ENCODE assay signal across 11 cellular contexts in the genomic region with DNA sequence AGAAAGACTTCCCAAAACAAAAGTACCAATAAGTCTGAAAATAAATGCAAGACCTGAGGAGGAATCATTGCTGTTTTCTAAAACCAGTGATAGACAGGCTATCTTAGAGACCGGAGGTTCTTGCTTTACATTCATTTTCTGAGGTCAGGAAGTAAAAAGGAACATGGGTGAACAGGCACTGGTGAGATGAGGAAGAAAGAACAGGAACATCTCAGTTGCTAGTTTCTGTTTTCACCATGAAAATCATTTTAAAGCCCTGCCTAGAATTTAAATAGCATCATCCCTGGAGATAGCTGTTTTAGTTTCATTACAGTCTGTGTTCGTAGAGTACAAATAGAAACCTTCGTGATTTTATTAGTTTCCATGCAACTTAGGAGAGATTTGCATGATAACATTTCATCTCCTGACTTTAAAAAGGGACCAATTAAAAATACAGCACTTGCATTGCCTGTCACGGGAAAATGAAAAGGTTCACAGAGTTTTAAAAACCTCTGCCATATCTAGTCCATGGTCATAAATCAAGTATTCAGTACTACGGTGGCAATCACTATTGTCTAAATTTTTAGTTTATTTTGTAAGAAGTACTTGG. TPM values are rescaled to one million over a fixed set of nuclear protein-coding genes. Genes with fewer than 3 reads are reported as not detected.
A peak's percentile ranks its signal among the peaks of the same experiment; 100 is the strongest.
DNase-seq lines count a peak whose midpoint lies in the region; ATAC-seq and TF ChIP-seq lines count a peak whose summit lies in the region.
"Had no signal": no experiment of that assay in that cellular context is flagged by ENCODE, and none has a peak within 500 bp of the region (broad histone marks: within the 10 kb centered on the region; RNA-seq: fewer than 3 reads in every experiment).

No MANE protein-coding gene starts in this region.

- H3K27me3 Mint-ChIP-seq in CD8-positive, alpha-beta memory T cell: peaks cover 0 to 2% of the 10 kb centered on the region in 2 donors

- no peaks in the 10 kb centered on the region for H4K20me1 ChIP-seq in PC-3 (ENCODE audit: low read length)

- no peak for DNase-seq in PC-3
- no peak for DNase-seq in CD8-positive, alpha-beta memory T cell
- DNase-seq in NCI-H1048 (lab: John Stamatoyannopoulos, UW): no peak
- no peak for DNase-seq in stimulated activated naive CD4-positive, alpha-beta T cell (lab: John Stamatoyannopoulos, UW)
- DNase-seq in ureter (ENCODE audit: low spot score): no peak
- DNase-seq: DND-41, islet precursor cell had no signal

- no peak overlapping the region for H3K9ac ChIP-seq in PC-3 (ENCODE audit: low read length)

- H3K79me2 ChIP-seq in PC-3 (ENCODE audit: low read length): peaks cover 98% of the 10 kb centered on the region

- H3K27me3 ChIP-seq in PC-3 (ENCODE audit: low read length) (no peaks in the 10 kb centered on the region), neutrophil (no peaks in the 10 kb centered on the region)
- H3K27me3 ChIP-seq in CD8-positive, alpha-beta memory T cell (ENCODE audit: insufficient read depth, low read length, poor library complexity, severe bottlenecking): no peaks in the 10 kb centered on the region

- ATAC-seq in GM19351 (IDR thresholded peaks at IDR 0.05; ENCODE audit: unreplicated experiment) (peak; percentile 81), HG03025 (IDR thresholded peaks at IDR 0.05; ENCODE audit: low FRiP score, unreplicated experiment) (peak; percentile 51), PC-3 (peak; percentile 11)

- intact Hi-C loops in PC-3 (cut with micrococcal nuclease): no loop called here

- H3F3A ChIP-seq in PC-3 (ENCODE audit: low read length, unreplicated experiment): no peaks in the 10 kb centered on the region

- peaks cover 4 to 7% (median 7%) of the 10 kb centered on the region in 3 donors for H3K4me1 Mint-ChIP-seq in CD8-positive, alpha-beta memory T cell

- CTCF ChIA-PET in PC-3 (lab: Charles Lee): no interaction called here
- CTCF ChIA-PET in CD8-positive, alpha-beta memory T cell (lab: Charles Lee): no interaction called here

- no peak overlapping the region for H2AFZ ChIP-seq in PC-3 (ENCODE audit: low read length)

- no peaks in the 10 kb centered on the region for H3K9me3 Mint-ChIP-seq in CD8-positive, alpha-beta memory T cell

- no peaks in the 10 kb centered on the region for H3K36me3 Mint-ChIP-seq in CD8-positive, alpha-beta memory T cell

- H3K36me3 ChIP-seq in PC-3 (ENCODE audit: low read depth, low read length): peaks cover 3% of the 10 kb centered on the region
- no peaks in the 10 kb centered on the region for H3K36me3 ChIP-seq in neutrophil
- no peaks in the 10 kb centered on the region for H3K36me3 ChIP-seq in CD8-positive, alpha-beta memory T cell (ENCODE audit: insufficient read depth, low read length)

- 0 out of 2 replicates have a peak overlapping the region, but pooled peaks have one; percentile 0 for H3K4me2 ChIP-seq in PC-3 (ENCODE audit: low read length)

- BruUV-seq in PC-3 (replicated peaks; lab: Mats Ljungman, UMichigan): no TSS peak

- H3K4me3 ChIP-seq in PC-3 (ENCODE audit: low read length): no peak overlapping the region
- H3K4me3 ChIP-seq in neutrophil (ENCODE audit: low read depth in 1 of 2, low read length in 1 of 2): no peak overlapping the region
- no peak overlapping the region for H3K4me3 ChIP-seq in CD8-positive, alpha-beta memory T cell (ENCODE audit: low read length)

- no peak overlapping the region for H3K27ac ChIP-seq in PC-3 (ENCODE audit: low read length)
- H3K27ac ChIP-seq in neutrophil: peak overlapping the region; percentile 79
- no peak overlapping the region for H3K27ac ChIP-seq in CD8-positive, alpha-beta memory T cell (ENCODE audit: low read depth, low read length)

- H3K4me3 Mint-ChIP-seq in CD8-positive, alpha-beta memory T cell: no peak overlapping the region

- H3K4me1 ChIP-seq in PC-3 (ENCODE audit: insufficient read depth, low read length) (peaks cover 11% of the 10 kb centered on the region; the same call in 1 of the 2 replicates), neutrophil (ENCODE audit: control insufficient read depth in 1 of 2, insufficient read depth in 1 of 2, low read depth in 1 of 2, low read length in 1 of 2) (peaks cover 18 to 50% of the 10 kb centered on the region in 2 experiments)
- no peaks in the 10 kb centered on the region for H3K4me1 ChIP-seq in CD8-positive, alpha-beta memory T cell (ENCODE audit: insufficient read depth, low read length)

- H3K27ac Mint-ChIP-seq in CD8-positive, alpha-beta memory T cell: peak overlapping the region in 1 of 8 donors; percentile 39

- no peaks in the 10 kb centered on the region for H3K9me2 ChIP-seq in PC-3 (replicated peaks; ENCODE audit: low read length)

- POLR2A ChIA-PET in PC-3 (lab: Charles Lee; ENCODE audit: unreplicated experiment): no interaction called here
- POLR2A ChIA-PET in CD8-positive, alpha-beta memory T cell (lab: Charles Lee): no interaction called here

- H3K9me3 ChIP-seq in PC-3 (ENCODE audit: low read length): no peaks in the 10 kb centered on the region
- H3K9me3 ChIP-seq in neutrophil: no peaks in the 10 kb centered on the region
- H3K9me3 ChIP-seq in CD8-positive, alpha-beta memory T cell (ENCODE audit: low read length): no peaks in the 10 kb centered on the region

- TF ChIP-seq CTCF in PC-3 (conservative IDR thresholded peaks at IDR 0.05; ENCODE audit: low read depth, low read length) (no peak), neutrophil (IDR thresholded peaks at IDR 0.05) (no peak)

RNA-seq across cellular contexts. Expression of a gene that starts 14.7 kb away (rescaled TPM):
- 143 and 193 TPM in 2 replicates for total RNA-seq in PC-3 (2014; rRNA removed)
- under 1 TPM; 0.20 to 0.31 TPM for total RNA-seq in CD8-positive, alpha-beta memory T cell
- polyA plus RNA-seq in CD8-positive, alpha-beta memory T cell: not detected
- total RNA-seq in ureter: 87.9 TPM
- total RNA-seq: OCI-LY7 had no signal

Comparison
In these comparisons a context has a peak if more than half of its experiments do, and no peak if none do; other contexts are left out.
1. ATAC-seq: peak in every context shown above with its lines; median percentile 81 in GM19351; 51 in HG03025; 11 in PC-3.
2. RNA of a gene that starts 14.7 kb away (total RNA-seq): 143 to 193 TPM in PC-3 and 87.9 TPM in ureter (single experiment); 0.20 to 0.31 TPM in CD8-positive, alpha-beta memory T cell; every median in the first group is over 10 times any median in the second.